Comparison of ENCODE assay signal across 16 cellular contexts in genomic region chr16:84905965-84906460, GRCh38.
DNase-seq lines count a peak whose midpoint lies in the region; ATAC-seq, FAIRE-seq and TF ChIP-seq lines count a peak whose summit lies in the region.
"Had no signal": no experiment of that assay in that cellular context is flagged by ENCODE, and none has a peak within 500 bp of the region (broad histone marks: within the 10 kb centered on the region; RNA-seq: fewer than 3 reads in every experiment).

No MANE protein-coding gene starts in this region.

- TF ChIP-seq RAD21 in HepG2 (CRISPR knock-in tag; IDR thresholded peaks at IDR 0.05), result no peak

- TF ChIP-seq POLR2A in HepG2 (IDR thresholded peaks at IDR 0.05; ENCODE audit: insufficient read depth in 1 of 2, low read depth in 2 of 2, low read length in 2 of 2), result no peak
- TF ChIP-seq POLR2A in right lobe of liver (IDR thresholded peaks at IDR 0.05), result no peak

- H4K20me1 ChIP-seq in HepG2 (ENCODE audit: insufficient read depth, low read length), result no peaks in the 10 kb centered on the region

- POLR2A ChIA-PET in HepG2 (lab: Yijun Ruan, JAX), result no interaction called here
- POLR2A ChIA-PET in activated CD8-positive, alpha-beta T cell treated with anti-CD3 and anti-CD28 coated beads, Interleukin-2, amount 10 ng/mL, durations not matched to agents 7 days and 5 days (lab: Charles Lee), result no interaction called here

- H3K27ac ChIP-seq in HepG2 (ENCODE audit: extremely low read length, insufficient read depth, low read length) (no peak overlapping the region), right lobe of liver (no peak overlapping the region), endodermal cell (ENCODE audit: low read depth, low read length) (no peak overlapping the region)
- H3K27ac ChIP-seq in effector memory CD4-positive, alpha-beta T cell (ENCODE audit: insufficient read depth, low read length, poor library complexity, severe bottlenecking), result no peak overlapping the region

- no peak overlapping the region for H3K4me2 ChIP-seq in HepG2 (ENCODE audit: low read depth, low read length)

- no peak overlapping the region for H3K27ac Mint-ChIP-seq in endodermal cell
- H3K27ac Mint-ChIP-seq in activated CD8-positive, alpha-beta T cell treated with anti-CD3 and anti-CD28 coated beads, Interleukin-2, amount 10 ng/mL, durations not matched to agents 7 days and 5 days, result no peak overlapping the region
- H3K27ac Mint-ChIP-seq: T-cell had no signal

- CTCF ChIA-PET in HepG2 (lab: Yijun Ruan, JAX; ENCODE audit: low intra/inter-chr PET ratio, low total read pairs), result no interaction called here
- CTCF ChIA-PET in activated CD8-positive, alpha-beta T cell treated with anti-CD3 and anti-CD28 coated beads, Interleukin-2, amount 10 ng/mL, durations not matched to agents 7 days and 5 days (lab: Charles Lee), result no interaction called here

- no peak for TF ChIP-seq EP300 in HepG2 (IDR thresholded peaks at IDR 0.05; ENCODE audit: low read depth in 2 of 2, low read length in 2 of 2)
- no peak for TF ChIP-seq EP300 in HepG2 (CRISPR knock-in tag; IDR thresholded peaks at IDR 0.05; ENCODE audit: borderline replicate concordance)

- H3K4me1 ChIP-seq in HepG2 (ENCODE audit: insufficient read depth, low read length), result no peaks in the 10 kb centered on the region
- H3K4me1 ChIP-seq in right lobe of liver, result peaks cover 0 to 13% (median 6%) of the 10 kb centered on the region in 4 donors
- H3K4me1 ChIP-seq in endodermal cell (ENCODE audit: control insufficient read depth, insufficient read depth, low read length), result no peaks in the 10 kb centered on the region
- no peaks in the 10 kb centered on the region for H3K4me1 ChIP-seq in effector memory CD4-positive, alpha-beta T cell (ENCODE audit: control insufficient read depth, insufficient read depth, low read length, poor library complexity, severe bottlenecking)
- H3K4me1 ChIP-seq: HAP-1 had no signal

- WGBS in HepG2 (ENCODE audit: low lambda C conversion rate), result 48% methylated on average over 8 of the region's 9 CpGs
- WGBS in right lobe of liver (ENCODE audit: insufficient coverage, low coverage, low lambda C conversion rate, missing lambda C conversion rate), result 89% methylated on average over 7 of the region's 9 CpGs
- WGBS in endodermal cell (ENCODE audit: insufficient coverage in 1 of 2, insufficient read length in 1 of 2), 2 experiments, result 90 to 98% methylated on average over 6 to 9 of the region's 9 CpGs

- ATAC-seq in HepG2 (peak; percentile 33; the same call in 2 of the 3 replicates), right lobe of liver (no peak)
- no peak for ATAC-seq in activated CD8-positive, alpha-beta T cell treated with anti-CD3 and anti-CD28 coated beads, Interleukin-2, amount 10 ng/mL, durations not matched to agents 7 days and 5 days
- ATAC-seq: PC-3, T-cell had no signal

- in situ Hi-C loops in HepG2 (cut with HindIII; ENCODE audit: extremely low pct_ligation_motif_present, low pct_unique_long_range_greater_than_20kb), result no loop called here

- H3K36me3 ChIP-seq in HepG2 (replicated peaks in 1 of 2; ENCODE audit: control insufficient read depth in 1 of 2, insufficient read depth in 2 of 2, low read length in 2 of 2) (no peaks in the 10 kb centered on the region), right lobe of liver (no peaks in the 10 kb centered on the region), endodermal cell (ENCODE audit: control insufficient read depth, insufficient read depth, low read length) (no peaks in the 10 kb centered on the region)
- H3K36me3 ChIP-seq in effector memory CD4-positive, alpha-beta T cell (ENCODE audit: control insufficient read depth, insufficient read depth, low read length), result no peaks in the 10 kb centered on the region
- H3K36me3 ChIP-seq: HAP-1 had no signal

- H3K27me3 Mint-ChIP-seq in endodermal cell (ENCODE audit: insufficient read depth), result no peaks in the 10 kb centered on the region
- H3K27me3 Mint-ChIP-seq in activated CD8-positive, alpha-beta T cell treated with anti-CD3 and anti-CD28 coated beads, Interleukin-2, amount 10 ng/mL, durations not matched to agents 7 days and 5 days (ENCODE audit: low read depth), result no peaks in the 10 kb centered on the region

- intact Hi-C loops in HepG2 (cut with micrococcal nuclease; ENCODE audit: unreplicated experiment) (loop anchor here (5.0 kb wide), 1 partner anchor 934 kb away; no protein-coding TSS in a partner anchor), right lobe of liver (cut with DNase I) (no loop called here)

- H3K27me3 ChIP-seq in HepG2 (ENCODE audit: control insufficient read depth in 1 of 2, insufficient read depth in 2 of 2, low read length in 2 of 2) (peaks cover 2 to 35% of the 10 kb centered on the region in 2 experiments; a peak in 4 of 5 replicates), right lobe of liver (no peaks in the 10 kb centered on the region), endodermal cell (ENCODE audit: control insufficient read depth, insufficient read depth, low read length, poor library complexity, severe bottlenecking) (no peaks in the 10 kb centered on the region)
- H3K27me3 ChIP-seq in effector memory CD4-positive, alpha-beta T cell (replicated peaks; ENCODE audit: control insufficient read depth, insufficient read depth, low read length, poor library complexity, severe bottlenecking), result no peaks in the 10 kb centered on the region

- BruUV-seq in HepG2 (replicated peaks; lab: Mats Ljungman, UMichigan), result no TSS peak

- H3K9me3 Mint-ChIP-seq in endodermal cell, result no peaks in the 10 kb centered on the region
- no peaks in the 10 kb centered on the region for H3K9me3 Mint-ChIP-seq in activated CD8-positive, alpha-beta T cell treated with anti-CD3 and anti-CD28 coated beads, Interleukin-2, amount 10 ng/mL, durations not matched to agents 7 days and 5 days (ENCODE audit: insufficient read depth)
- H3K9me3 Mint-ChIP-seq: T-cell had no signal

- no peaks in the 10 kb centered on the region for H3K9me3 ChIP-seq in HepG2 (ENCODE audit: low read length)
- no peaks in the 10 kb centered on the region for H3K9me3 ChIP-seq in right lobe of liver
- no peaks in the 10 kb centered on the region for H3K9me3 ChIP-seq in endodermal cell (ENCODE audit: control insufficient read depth, low read length)
- H3K9me3 ChIP-seq in effector memory CD4-positive, alpha-beta T cell (ENCODE audit: control insufficient read depth, low read length), result no peaks in the 10 kb centered on the region
- H3K9me3 ChIP-seq: HAP-1 had no signal

- TF ChIP-seq CTCF in HepG2 (CRISPR knock-in tag; IDR thresholded peaks at IDR 0.05), result no peak; the same call in 1 of the 2 replicates
- TF ChIP-seq CTCF in right lobe of liver (IDR thresholded peaks at IDR 0.05), result no peak
- TF ChIP-seq CTCF in endodermal cell (conservative IDR thresholded peaks at IDR 0.05), result peak; percentile 55

- DNase-seq in HepG2 (ENCODE audit: low spot score) (no peak), right lobe of liver (no peak), NCI-H524 treated with DMSO at 0.1 percent for 48 hours (lab: John Stamatoyannopoulos, UW) (peak; percentile 27), endodermal cell (no peak), DMS114 treated with DMSO at 0.1 percent for 48 hours (lab: John Stamatoyannopoulos, UW; ENCODE audit: unreplicated experiment) (no peak)
- DNase-seq in effector memory CD4-positive, alpha-beta T cell, result no peak
- no peak for DNase-seq in activated CD8-positive, alpha-beta T cell treated with anti-CD3 and anti-CD28 coated beads, Interleukin-2, amount 10 ng/mL, durations not matched to agents 7 days and 5 days
- DNase-seq in activated CD4-positive, alpha-beta T cell treated with anti-CD3 and anti-CD28 coated beads for 48 hours, result no peak
- DNase-seq: DND-41, GF-D8, NCI-H1048, NCI-H1694, NCI-H510A treated with DMSO at 0.1 percent for 48 hours, PC-3, T-cell had no signal

- no peaks in the 10 kb centered on the region for H3K79me2 ChIP-seq in HepG2 (ENCODE audit: insufficient read depth, low read length)

- H3K9ac ChIP-seq in HepG2 (ENCODE audit: insufficient read depth, low read depth, low read length) (no peak overlapping the region), endodermal cell (ENCODE audit: extremely low read depth, low read length, poor library complexity, severe bottlenecking) (no peak overlapping the region)

- no peaks in the 10 kb centered on the region for H3K36me3 Mint-ChIP-seq in endodermal cell (ENCODE audit: low read depth)
- H3K36me3 Mint-ChIP-seq in activated CD8-positive, alpha-beta T cell treated with anti-CD3 and anti-CD28 coated beads, Interleukin-2, amount 10 ng/mL, durations not matched to agents 7 days and 5 days (ENCODE audit: low read depth), result no peaks in the 10 kb centered on the region
- H3K36me3 Mint-ChIP-seq: T-cell had no signal

- H3K4me3 ChIP-seq in HepG2 (replicated peaks in 1 of 3; ENCODE audit: insufficient read depth in 1 of 3, low read depth in 2 of 3, low read length in 3 of 3) (no peak overlapping the region), right lobe of liver (no peak overlapping the region), endodermal cell (ENCODE audit: low read length) (no peak overlapping the region)
- no peak overlapping the region for H3K4me3 ChIP-seq in effector memory CD4-positive, alpha-beta T cell (ENCODE audit: insufficient read depth, low read depth, low read length, poor library complexity, severe bottlenecking)
- H3K4me3 ChIP-seq: HAP-1 had no signal

- no peak for FAIRE-seq in HepG2 (lab: Jason Lieb, UNC)

- H3K4me1 Mint-ChIP-seq in endodermal cell, result no peaks in the 10 kb centered on the region
- no peaks in the 10 kb centered on the region for H3K4me1 Mint-ChIP-seq in activated CD8-positive, alpha-beta T cell treated with anti-CD3 and anti-CD28 coated beads, Interleukin-2, amount 10 ng/mL, durations not matched to agents 7 days and 5 days (ENCODE audit: low read depth)
- H3K4me1 Mint-ChIP-seq: T-cell had no signal

- H2AFZ ChIP-seq in HepG2 (ENCODE audit: low read length), result no peak overlapping the region

- no peak overlapping the region for H3K4me3 Mint-ChIP-seq in endodermal cell
- no peak overlapping the region for H3K4me3 Mint-ChIP-seq in activated CD8-positive, alpha-beta T cell treated with anti-CD3 and anti-CD28 coated beads, Interleukin-2, amount 10 ng/mL, durations not matched to agents 7 days and 5 days
- H3K4me3 Mint-ChIP-seq: T-cell had no signal

TF ChIP-seq in HepG2, 621 proteins besides CTCF, POLR2A, EP300 and RAD21:
- TF ChIP-seq STAG1 (CRISPR knock-in tag; IDR thresholded peaks at IDR 0.05), result 0 out of 2 replicates have a peak, but pooled peaks have one; percentile 11
- TF ChIP-seq SRSF1 (optimal IDR thresholded peaks at IDR 0.05; ENCODE audit: low read depth, low read length), result no peak
- no peak for TF ChIP-seq ZNF224 (CRISPR knock-in tag; IDR thresholded peaks at IDR 0.05)
- 0 out of 2 replicates have a peak, but pooled peaks have one; percentile 2 for TF ChIP-seq SMC3 (IDR thresholded peaks at IDR 0.05; ENCODE audit: low read length)
TF ChIP-seq in HepG2: peak in this region for 2.
